Comparison of ENCODE assay signal across 10 cellular contexts in the genomic region with DNA sequence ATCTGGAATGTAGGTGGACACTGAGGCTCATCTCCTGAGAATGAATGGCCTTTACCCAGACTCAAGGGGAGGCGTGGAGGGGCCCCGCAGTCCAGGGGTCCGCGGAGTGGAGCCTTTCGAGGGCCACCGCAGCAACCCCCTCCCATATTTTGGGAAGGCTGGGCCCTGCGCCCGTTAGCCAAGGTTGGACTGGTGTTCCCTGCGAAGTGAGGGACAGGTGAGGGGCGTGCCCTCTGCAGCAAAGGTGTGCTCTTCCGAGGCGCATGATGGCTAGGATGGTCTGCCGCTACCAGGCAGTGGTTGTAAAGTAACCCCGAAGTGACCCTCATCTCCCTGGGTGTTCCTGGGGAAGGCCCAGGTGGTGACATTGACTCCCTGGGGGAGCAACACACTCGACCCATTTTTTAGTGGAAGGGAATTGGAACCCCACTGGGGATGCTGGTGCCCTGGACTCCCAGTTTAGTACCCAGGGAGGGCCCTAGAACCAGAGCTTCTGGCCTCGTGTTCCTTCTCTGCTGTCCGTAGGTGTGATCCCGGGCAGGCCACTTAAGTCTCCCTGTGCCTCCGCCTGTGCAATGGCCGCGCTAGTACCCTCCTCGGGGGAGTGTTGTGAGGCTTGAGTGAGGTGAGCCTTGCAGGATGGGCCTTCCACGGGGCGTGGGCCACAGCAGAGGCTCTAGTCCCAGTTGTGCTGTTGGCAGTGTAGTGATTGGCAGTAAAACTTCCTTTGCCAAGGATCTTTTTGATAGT. TPM values are rescaled to one million over a fixed set of nuclear protein-coding genes. Genes with fewer than 3 reads are reported as not detected.
DNase-seq lines count a peak whose midpoint lies in the region; ATAC-seq and TF ChIP-seq lines count a peak whose summit lies in the region.
"Had no signal": no experiment of that assay in that cellular context is flagged by ENCODE, and none has a peak within 500 bp of the region (broad histone marks: within the 10 kb centered on the region; RNA-seq: fewer than 3 reads in every experiment).

No MANE protein-coding gene starts in this region.

- intact Hi-C loops in posterior cingulate gyrus (cut with DNase I), result no loop called here

- no peaks in the 10 kb centered on the region for H3K4me1 ChIP-seq in adipocyte (ENCODE audit: control insufficient read depth, insufficient read depth, low read length)

- peak; percentile 3 for ATAC-seq in stimulated activated naive CD8-positive, alpha-beta T cell treated with anti-CD3 and anti-CD28 coated beads, Interleukin-15, amount 100 ng/mL, for 72 hours

- peak overlapping the region; percentile 57 for H3K4me3 ChIP-seq in adipocyte (ENCODE audit: low read length)
- peak overlapping the region; percentile 61 for H3K4me3 ChIP-seq in kidney epithelial cell (ENCODE audit: low read depth, low read length)

- no peaks in the 10 kb centered on the region for H3K9me3 Mint-ChIP-seq in stimulated activated naive CD8-positive, alpha-beta T cell treated with anti-CD3 and anti-CD28 coated beads, Interleukin-15, amount 100 ng/mL, for 72 hours

- H3K4me1 Mint-ChIP-seq in stimulated activated naive CD8-positive, alpha-beta T cell treated with anti-CD3 and anti-CD28 coated beads, Interleukin-15, amount 100 ng/mL, for 72 hours, result peaks cover 15% of the 10 kb centered on the region

- peak overlapping the region; percentile 53 to 72 for H3K4me3 Mint-ChIP-seq in stimulated activated naive CD8-positive, alpha-beta T cell treated with anti-CD3 and anti-CD28 coated beads, Interleukin-15, amount 100 ng/mL, for 72 hours

- H3K27me3 Mint-ChIP-seq in stimulated activated naive CD8-positive, alpha-beta T cell treated with anti-CD3 and anti-CD28 coated beads, Interleukin-15, amount 100 ng/mL, for 72 hours, result no peaks in the 10 kb centered on the region

- TF ChIP-seq CTCF in kidney epithelial cell (IDR thresholded peaks at IDR 0.05; ENCODE audit: insufficient read depth, low read length, poor library complexity, severe bottlenecking), result no peak

- peaks cover 14% of the 10 kb centered on the region for H3K9me3 ChIP-seq in adipocyte (ENCODE audit: control insufficient read depth, low read length)

- peak overlapping the region in 1 of 2 donors; percentile 27 for H3K27ac Mint-ChIP-seq in stimulated activated naive CD8-positive, alpha-beta T cell treated with anti-CD3 and anti-CD28 coated beads, Interleukin-15, amount 100 ng/mL, for 72 hours

- H3K27me3 ChIP-seq in adipocyte (replicated peaks; ENCODE audit: control insufficient read depth, insufficient read depth, low read length), result peaks cover 52% of the 10 kb centered on the region
- peaks cover 3% of the 10 kb centered on the region for H3K27me3 ChIP-seq in kidney epithelial cell (ENCODE audit: control insufficient read depth, insufficient read depth, low read length)

- no peaks in the 10 kb centered on the region for H3K36me3 ChIP-seq in adipocyte (ENCODE audit: control insufficient read depth, insufficient read depth, low read length, severe bottlenecking)
- no peaks in the 10 kb centered on the region for H3K36me3 ChIP-seq in kidney epithelial cell (ENCODE audit: control insufficient read depth, insufficient read depth, low read length)

- no peak overlapping the region for H3K9ac ChIP-seq in adipocyte (ENCODE audit: low read length)

- DNase-seq in NCI-H510A treated with DMSO at 0.1 percent for 48 hours (lab: John Stamatoyannopoulos, UW) (peak; percentile 11), NCI-H510A (lab: John Stamatoyannopoulos, UW) (no peak), adipocyte (ENCODE audit: low read depth) (no peak), kidney epithelial cell (ENCODE audit: low read depth) (no peak), glomerular visceral epithelial cell (ENCODE audit: extremely low spot score) (no peak), posterior cingulate gyrus (no peak), iPS-NIHi11 (ENCODE audit: low spot score) (no peak)
- DNase-seq in stimulated activated naive CD8-positive, alpha-beta T cell treated with anti-CD3 and anti-CD28 coated beads, Interleukin-15, amount 100 ng/mL, for 72 hours, result no peak
- DNase-seq: NCI-H1417 treated with DMSO at 0.1 percent for 48 hours had no signal

RNA-seq across cellular contexts. Expression of gene FAM241B, which starts 0.8 kb away (rescaled TPM):
- 10.3 and 14.0 TPM in 2 replicates for total RNA-seq in kidney epithelial cell
- total RNA-seq: myocyte had no signal

RNA-seq across cellular contexts. Expression of gene NEUROG3, which starts 57.6 kb away (rescaled TPM):
- not detected in 2 replicates for total RNA-seq in kidney epithelial cell
